13 cellular contexts compared by ENCODE assay signal in the genomic region with DNA sequence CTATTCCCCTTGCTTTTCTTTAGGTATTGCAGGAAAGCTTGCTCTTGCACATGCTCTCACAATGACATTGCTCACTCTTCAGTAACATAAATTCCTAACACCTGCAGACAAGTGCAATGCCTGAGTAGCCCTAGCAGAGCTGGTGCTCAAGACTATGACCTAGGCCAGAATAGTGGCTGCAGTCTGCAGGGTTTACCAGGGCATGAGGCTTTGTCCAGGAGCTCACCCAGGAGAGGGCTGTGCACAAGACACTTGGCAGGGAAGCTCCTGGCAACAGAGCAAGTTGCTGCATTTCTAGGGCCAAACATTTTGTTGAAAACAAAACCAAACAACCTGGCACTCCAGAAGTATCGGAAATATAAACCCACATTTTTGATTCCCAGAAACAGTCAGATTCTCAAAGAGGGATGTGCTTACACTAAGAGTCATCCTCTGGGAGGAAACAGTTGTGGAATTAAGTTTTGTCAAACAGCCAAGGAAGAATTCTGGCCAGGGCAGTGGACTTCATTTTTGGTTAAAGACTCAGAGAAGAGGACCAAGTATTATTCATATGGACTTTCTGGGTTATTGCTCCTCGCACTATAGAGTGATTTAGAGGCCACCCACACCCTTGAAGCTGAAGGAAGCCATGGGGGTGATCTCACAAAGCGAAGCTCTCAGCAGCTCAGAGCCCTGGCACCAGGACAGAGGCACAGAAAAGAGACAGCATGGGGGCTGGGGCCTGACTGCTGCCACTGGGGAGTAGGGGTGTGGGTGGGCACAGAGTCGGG. TPM values are rescaled to one million over a fixed set of nuclear protein-coding genes. Genes with fewer than 3 reads are reported as not detected.
DNase-seq lines count a peak whose midpoint lies in the region; ATAC-seq and TF ChIP-seq lines count a peak whose summit lies in the region.
"Had no signal": no experiment of that assay in that cellular context is flagged by ENCODE, and none has a peak within 500 bp of the region (broad histone marks: within the 10 kb centered on the region; RNA-seq: fewer than 3 reads in every experiment).

No MANE protein-coding gene starts in this region.

- intact Hi-C loops in dendritic cell treated with granulocyte-macrophage colony-stimulating factor and Interleukin-4, amounts not matched to agents 40 ng/mL and 50 ng/mL, for 4 days (cut with micrococcal nuclease): no loop called here
- intact Hi-C loops in naive thymus-derived CD4-positive, alpha-beta T cell (cut with micrococcal nuclease): no loop called here
- intact Hi-C loops in mucosa of descending colon (cut with DNase I, micrococcal nuclease): no loop called here

- no peaks in the 10 kb centered on the region for H3K27me3 ChIP-seq in naive thymus-derived CD4-positive, alpha-beta T cell (ENCODE audit: control insufficient read depth in 2 of 2, insufficient read depth in 2 of 2, low read length in 2 of 2)

- no peaks in the 10 kb centered on the region for H3K27me3 Mint-ChIP-seq in dendritic cell treated with granulocyte-macrophage colony-stimulating factor and Interleukin-4, amounts not matched to agents 40 ng/mL and 50 ng/mL, for 4 days
- no peaks in the 10 kb centered on the region for H3K27me3 Mint-ChIP-seq in naive thymus-derived CD4-positive, alpha-beta T cell
- H3K27me3 Mint-ChIP-seq: activated CD8-positive, alpha-beta memory T cell treated with anti-CD3 and anti-CD28 coated beads, Interleukin-2, amount 10 ng/mL, durations not matched to agents 7 days and 5 days; CD8-positive, alpha-beta memory T cell had no signal

- POLR2A ChIA-PET in naive thymus-derived CD4-positive, alpha-beta T cell (lab: Charles Lee): no interaction called here

- H3K4me3 ChIP-seq in naive thymus-derived CD4-positive, alpha-beta T cell (ENCODE audit: low read length): no peak overlapping the region
- H3K4me3 ChIP-seq in mucosa of descending colon: no peak overlapping the region

- CTCF ChIA-PET in naive thymus-derived CD4-positive, alpha-beta T cell (lab: Charles Lee): no interaction called here

- peaks cover 39% of the 10 kb centered on the region for H3K4me1 Mint-ChIP-seq in dendritic cell treated with granulocyte-macrophage colony-stimulating factor and Interleukin-4, amounts not matched to agents 40 ng/mL and 50 ng/mL, for 4 days (ENCODE audit: low read depth)
- peaks cover 0 to 17% (median 4%) of the 10 kb centered on the region in 7 donors for H3K4me1 Mint-ChIP-seq in naive thymus-derived CD4-positive, alpha-beta T cell

- no peak overlapping the region for H3K27ac ChIP-seq in naive thymus-derived CD4-positive, alpha-beta T cell (ENCODE audit: low read depth, low read length)

- no peak for TF ChIP-seq CTCF in mucosa of descending colon (IDR thresholded peaks at IDR 0.05)

- no peaks in the 10 kb centered on the region for H3K4me1 ChIP-seq in naive thymus-derived CD4-positive, alpha-beta T cell (ENCODE audit: control insufficient read depth in 2 of 2, insufficient read depth in 2 of 2, low read length in 2 of 2)
- H3K4me1 ChIP-seq in mucosa of descending colon (ENCODE audit: low read depth): peaks cover 12% of the 10 kb centered on the region

- peaks cover 0 to 75% (median 0%) of the 10 kb centered on the region in 3 experiments for H3K36me3 ChIP-seq in naive thymus-derived CD4-positive, alpha-beta T cell (ENCODE audit: control insufficient read depth in 2 of 3, insufficient read depth in 3 of 3, low read length in 3 of 3)
- H3K36me3 ChIP-seq in mucosa of descending colon (ENCODE audit: low read depth): no peaks in the 10 kb centered on the region

- H3K4me3 Mint-ChIP-seq in dendritic cell treated with granulocyte-macrophage colony-stimulating factor and Interleukin-4, amounts not matched to agents 40 ng/mL and 50 ng/mL, for 4 days: no peak overlapping the region
- no peak overlapping the region for H3K4me3 Mint-ChIP-seq in naive thymus-derived CD4-positive, alpha-beta T cell
- H3K4me3 Mint-ChIP-seq: activated CD8-positive, alpha-beta memory T cell treated with anti-CD3 and anti-CD28 coated beads, Interleukin-2, amount 10 ng/mL, durations not matched to agents 7 days and 5 days; CD8-positive, alpha-beta memory T cell had no signal

- no peaks in the 10 kb centered on the region for H3K9me3 Mint-ChIP-seq in dendritic cell treated with granulocyte-macrophage colony-stimulating factor and Interleukin-4, amounts not matched to agents 40 ng/mL and 50 ng/mL, for 4 days
- H3K9me3 Mint-ChIP-seq in naive thymus-derived CD4-positive, alpha-beta T cell: no peaks in the 10 kb centered on the region
- H3K9me3 Mint-ChIP-seq: CD8-positive, alpha-beta memory T cell had no signal

- H3K27ac Mint-ChIP-seq in dendritic cell treated with granulocyte-macrophage colony-stimulating factor and Interleukin-4, amounts not matched to agents 40 ng/mL and 50 ng/mL, for 4 days: peak overlapping the region; percentile 40
- H3K27ac Mint-ChIP-seq in naive thymus-derived CD4-positive, alpha-beta T cell: peak overlapping the region in 5 of 9 donors; percentile 29 to 74 (median 50)
- H3K27ac Mint-ChIP-seq: activated CD8-positive, alpha-beta memory T cell treated with anti-CD3 and anti-CD28 coated beads, Interleukin-2, amount 10 ng/mL, durations not matched to agents 7 days and 5 days had no signal

- H3K36me3 Mint-ChIP-seq in dendritic cell treated with granulocyte-macrophage colony-stimulating factor and Interleukin-4, amounts not matched to agents 40 ng/mL and 50 ng/mL, for 4 days (ENCODE audit: low read depth): peaks cover 99% of the 10 kb centered on the region
- peaks cover 8 to 43% (median 15%) of the 10 kb centered on the region in 5 donors for H3K36me3 Mint-ChIP-seq in naive thymus-derived CD4-positive, alpha-beta T cell

- H3K9me3 ChIP-seq in naive thymus-derived CD4-positive, alpha-beta T cell (ENCODE audit: control insufficient read depth in 2 of 3, low read length in 3 of 3): no peaks in the 10 kb centered on the region
- no peaks in the 10 kb centered on the region for H3K9me3 ChIP-seq in mucosa of descending colon

- DNase-seq in AG08396 (ENCODE audit: low spot score) (peak; percentile 79), HS-5 (ENCODE audit: low read depth) (peak; percentile 80), NCI-H526 treated with DMSO at 0.1 percent for 48 hours (lab: John Stamatoyannopoulos, UW) (no peak), NCI-H2081 treated with DMSO at 0.1 percent for 48 hours (lab: John Stamatoyannopoulos, UW) (no peak), mucosa of descending colon (no peak)
- DNase-seq in naive thymus-derived CD4-positive, alpha-beta T cell: no peak
- no peak for DNase-seq in stimulated activated CD4-positive, alpha-beta T cell treated with anti-CD3 and anti-CD28 coated beads, Interleukin-1b, Interleukin-23, amount 100 ng/mL, for 48 hours
- DNase-seq: activated CD8-positive, alpha-beta memory T cell treated with anti-CD3 and anti-CD28 coated beads, Interleukin-2, amount 10 ng/mL, durations not matched to agents 7 days and 5 days; CD8-positive, alpha-beta memory T cell; central memory CD4-positive, alpha-beta T cell; KBM-7; stimulated activated CD4-positive, alpha-beta T cell treated with anti-CD3 and anti-CD28 coated beads, Interleukin-2, amount 100 ng/mL, for 24 hours had no signal

- no peak for ATAC-seq in naive thymus-derived CD4-positive, alpha-beta T cell
- no peak for ATAC-seq in mucosa of descending colon
- ATAC-seq: activated CD8-positive, alpha-beta memory T cell treated with anti-CD3 and anti-CD28 coated beads, Interleukin-2, amount 10 ng/mL, durations not matched to agents 7 days and 5 days had no signal

RNA-seq across cellular contexts. Expression of a gene that starts 44.9 kb away (rescaled TPM):
- total RNA-seq in naive thymus-derived CD4-positive, alpha-beta T cell: 100 to 1,000 TPM; 109 to 288 (median 140) TPM
- polyA plus RNA-seq in naive thymus-derived CD4-positive, alpha-beta T cell: 100 to 1,000 TPM; 123 to 133 TPM
- 100 to 1,000 TPM; 170 to 255 (median 243) TPM for total RNA-seq in mucosa of descending colon

Comparison
In these comparisons a context has a peak if more than half of its experiments do, and no peak if none do; other contexts are left out.
1. DNase-seq: peak in AG08396 (single experiment) and HS-5 (single experiment); none in naive thymus-derived CD4-positive, alpha-beta T cell (0 of 9), NCI-H526 treated with DMSO at 0.1 percent for 48 hours (single experiment), stimulated activated CD4-positive, alpha-beta T cell treated with anti-CD3 and anti-CD28 coated beads, Interleukin-1b, Interleukin-23, amount 100 ng/mL, for 48 hours (single experiment), NCI-H2081 treated with DMSO at 0.1 percent for 48 hours (single experiment) and mucosa of descending colon (0 of 3).